In genomic region chr10:76719021-76719420, GRCh38 we compare ENCODE assay signal across 35 cellular contexts.
"Had no signal": no experiment of that assay in that cellular context is flagged by ENCODE, and none has a peak within 500 bp of the region (broad histone marks: within the 10 kb centered on the region; RNA-seq: fewer than 3 reads in every experiment).

No MANE protein-coding gene starts in this region.

- H3K4me2 ChIP-seq: KMS-11 had no signal

- H3K9ac ChIP-seq: KMS-11 had no signal

- H3K4me3 ChIP-seq: MG63 had no signal

- H3K27me3 ChIP-seq: MG63 had no signal

- DNase-seq: Karpas-422, Kasumi-1, KBM-7, KG1, MG63, MM.1S, MV-4-11, NCI-H1048, NCI-H1092, NCI-H1092 treated with DMSO at 0.1 percent for 48 hours, NCI-H1105 treated with DMSO at 0.1 percent for 48 hours, NCI-H1417, NCI-H1417 treated with DMSO at 0.1 percent for 48 hours, NCI-H1436, NCI-H1436 treated with DMSO at 0.1 percent for 48 hours, NCI-H146, NCI-H1694, NCI-H1694 treated with DMSO at 0.1 percent for 48 hours, NCI-H187, NCI-H187 treated with DMSO at 0.1 percent for 48 hours, NCI-H1930, NCI-H2029, NCI-H2029 treated with DMSO at 0.1 percent for 48 hours, NCI-H2081, NCI-H2081 treated with DMSO at 0.1 percent for 48 hours, NCI-H2107, NCI-H2171, NCI-H2171 treated with DMSO at 0.1 percent for 48 hours, NCI-H2227 treated with DMSO at 0.1 percent for 48 hours, NCI-H226, NCI-H345, NCI-H446, NCI-H446 treated with DMSO at 0.1 percent for 48 hours, NCI-H510A had no signal

- H3K27ac ChIP-seq: KMS-11 had no signal
